Comparison of ENCODE assay signal across 23 cellular contexts in the genomic region with DNA sequence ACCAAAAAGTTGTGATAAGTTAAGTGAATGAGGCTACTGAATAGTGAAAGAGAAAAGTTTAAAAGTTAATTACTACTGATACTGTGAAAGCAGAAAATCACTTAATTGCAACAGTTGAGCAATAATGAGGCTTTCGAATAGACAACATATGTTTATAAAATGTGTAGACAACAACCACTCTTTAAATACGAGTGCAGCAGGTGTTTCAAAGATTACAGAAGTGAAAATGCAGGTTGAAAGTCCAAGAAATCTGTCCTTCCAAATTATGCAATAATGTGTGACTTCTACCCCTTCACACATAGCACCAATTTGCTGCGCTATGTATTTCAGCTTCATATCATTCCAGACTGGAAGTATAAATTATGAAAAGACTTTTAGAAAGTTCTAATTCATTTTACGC.
DNase-seq lines count a peak whose midpoint lies in the region; ATAC-seq and TF ChIP-seq lines count a peak whose summit lies in the region.
"Had no signal": no experiment of that assay in that cellular context is flagged by ENCODE, and none has a peak within 500 bp of the region (broad histone marks: within the 10 kb centered on the region; RNA-seq: fewer than 3 reads in every experiment).

No MANE protein-coding gene starts in this region.

- ATAC-seq in GM18868 (IDR thresholded peaks at IDR 0.05; ENCODE audit: unreplicated experiment) = peak; percentile 57
- peak; percentile 55 for ATAC-seq in GM21717 (IDR thresholded peaks at IDR 0.05; ENCODE audit: unreplicated experiment)
- peak; percentile 44 for ATAC-seq in HG03095 (IDR thresholded peaks at IDR 0.05; ENCODE audit: unreplicated experiment)
- peak in 3 of 4 donors; percentile 46 to 62 (median 55) for ATAC-seq in right lobe of liver

- POLR2A ChIA-PET in SK-N-SH (lab: Yijun Ruan, JAX) = no interaction called here

- intact Hi-C loops in right lobe of liver (cut with DNase I) = no loop called here

- no peak overlapping the region for H2AFZ ChIP-seq in SK-N-SH (ENCODE audit: low read depth)

- no peak for TF ChIP-seq POLR2A in right lobe of liver (IDR thresholded peaks at IDR 0.05)

- no peaks in the 10 kb centered on the region for H3K4me1 ChIP-seq in right lobe of liver
- H3K4me1 ChIP-seq in SK-N-SH (ENCODE audit: control insufficient read depth in 1 of 2, insufficient read depth in 2 of 2, low read depth in 1 of 2, low read length in 1 of 2) = no peaks in the 10 kb centered on the region
- H3K4me1 ChIP-seq: Peyer's patch, SJCRH30 had no signal

- H3K9ac ChIP-seq in SK-N-SH = no peak overlapping the region
- H3K9ac ChIP-seq: KMS-11 had no signal

- H4K20me1 ChIP-seq in SK-N-SH (ENCODE audit: insufficient read depth) = no peaks in the 10 kb centered on the region

- no peak for TF ChIP-seq RAD21 in SK-N-SH (IDR thresholded peaks at IDR 0.05; ENCODE audit: low read length)

- no peak overlapping the region for H3K4me2 ChIP-seq in SK-N-SH
- H3K4me2 ChIP-seq: KMS-11 had no signal

- CTCF ChIA-PET in SK-N-SH (lab: Yijun Ruan, JAX) = interaction anchor here (1.0 kb wide), 1 partner anchor 90 kb away, joined by 3 read pairs; no protein-coding TSS in a partner anchor

- no peaks in the 10 kb centered on the region for H3K79me2 ChIP-seq in SK-N-SH (ENCODE audit: insufficient read depth)

- no peaks in the 10 kb centered on the region for H3K9me3 ChIP-seq in right lobe of liver
- H3K9me3 ChIP-seq in SK-N-SH = no peaks in the 10 kb centered on the region
- H3K9me3 ChIP-seq: Peyer's patch, SJCRH30 had no signal

- no peaks in the 10 kb centered on the region for H3K36me3 ChIP-seq in right lobe of liver
- H3K36me3 ChIP-seq in SK-N-SH (replicated peaks in 1 of 2; ENCODE audit: control insufficient read depth in 1 of 2, insufficient read depth in 2 of 2, low read length in 1 of 2) = no peaks in the 10 kb centered on the region
- H3K36me3 ChIP-seq: Peyer's patch, SJCRH30 had no signal

- TF ChIP-seq CTCF in right lobe of liver (IDR thresholded peaks at IDR 0.05) (no peak), SK-N-SH (IDR thresholded peaks at IDR 0.05) (no peak)

- H3K27ac ChIP-seq in right lobe of liver = no peak overlapping the region
- H3K27ac ChIP-seq in SK-N-SH (ENCODE audit: low read depth in 2 of 2, low read length in 1 of 2) = no peak overlapping the region
- H3K27ac ChIP-seq: KMS-11, Peyer's patch, SJCRH30 had no signal

- H3K9me2 ChIP-seq in SK-N-SH = no peaks in the 10 kb centered on the region

- H3K4me3 ChIP-seq in right lobe of liver = no peak overlapping the region
- H3K4me3 ChIP-seq in SK-N-SH (ENCODE audit: low read depth in 2 of 2, low read length in 1 of 2) = no peak overlapping the region
- H3K4me3 ChIP-seq: Peyer's patch, SJCRH30 had no signal

- DNase-seq in right lobe of liver (no peak), NCI-H2081 treated with DMSO at 0.1 percent for 48 hours (lab: John Stamatoyannopoulos, UW) (no peak), SK-N-SH (no peak), COR-L47 (lab: John Stamatoyannopoulos, UW) (no peak)
- DNase-seq: CD4-positive, CD25-positive, alpha-beta regulatory T cell; DMS79; GOT3; HCEC 1CT; IMR-90; NCI-H1105; NCI-H146; NCI-H2029; NCI-H226; NCI-H510A treated with DMSO at 0.1 percent for 48 hours; NCI-H748 treated with DMSO at 0.1 percent for 48 hours; Peyer's patch; SJCRH30; T-helper 1 cell; T1000 had no signal

- WGBS in right lobe of liver (ENCODE audit: insufficient coverage, low coverage, low lambda C conversion rate, missing lambda C conversion rate) = 38% methylated on average over 4 of the region's 4 CpGs
- WGBS in SK-N-SH (ENCODE audit: low lambda C conversion rate) = 43% methylated on average over 4 of the region's 4 CpGs

- no peak for TF ChIP-seq EP300 in SK-N-SH (IDR thresholded peaks at IDR 0.05; ENCODE audit: borderline replicate concordance in 1 of 2, low read depth in 1 of 2, low read length in 1 of 2)

- H3F3A ChIP-seq in SK-N-SH (replicated peaks; ENCODE audit: insufficient read depth) = no peaks in the 10 kb centered on the region

- H3K27me3 ChIP-seq in right lobe of liver (no peaks in the 10 kb centered on the region), SK-N-SH (ENCODE audit: insufficient read depth) (no peaks in the 10 kb centered on the region)
- H3K27me3 ChIP-seq: Peyer's patch, SJCRH30 had no signal

TF ChIP-seq in SK-N-SH, 30 proteins besides CTCF, POLR2A, EP300 and RAD21:
- TF ChIP-seq RFX5 (IDR thresholded peaks at IDR 0.05; ENCODE audit: low read length) (no peak), CHD2 (IDR thresholded peaks at IDR 0.05; ENCODE audit: low read length, partially characterized antibody) (no peak), ELF1 (IDR thresholded peaks at IDR 0.05) (no peak), SMC3 (IDR thresholded peaks at IDR 0.05; ENCODE audit: low read depth, low read length) (no peak), GATA2 (CRISPR knock-in tag; IDR thresholded peaks at IDR 0.05) (no peak), FOXJ3 (CRISPR knock-in tag; IDR thresholded peaks at IDR 0.05) (no peak), TCF12 (IDR thresholded peaks at IDR 0.05) (no peak), MXI1 (IDR thresholded peaks at IDR 0.05; ENCODE audit: low read depth, low read length) (no peak), POLR2AphosphoS5 (IDR thresholded peaks at IDR 0.05; ENCODE audit: low read depth, low read length) (no peak), FOSL2 (IDR thresholded peaks at IDR 0.05; ENCODE audit: borderline replicate concordance, low read depth) (no peak), MEF2A (IDR thresholded peaks at IDR 0.05; ENCODE audit: borderline replicate concordance, low read depth) (no peak)
- TF ChIP-seq, protein P1, sequence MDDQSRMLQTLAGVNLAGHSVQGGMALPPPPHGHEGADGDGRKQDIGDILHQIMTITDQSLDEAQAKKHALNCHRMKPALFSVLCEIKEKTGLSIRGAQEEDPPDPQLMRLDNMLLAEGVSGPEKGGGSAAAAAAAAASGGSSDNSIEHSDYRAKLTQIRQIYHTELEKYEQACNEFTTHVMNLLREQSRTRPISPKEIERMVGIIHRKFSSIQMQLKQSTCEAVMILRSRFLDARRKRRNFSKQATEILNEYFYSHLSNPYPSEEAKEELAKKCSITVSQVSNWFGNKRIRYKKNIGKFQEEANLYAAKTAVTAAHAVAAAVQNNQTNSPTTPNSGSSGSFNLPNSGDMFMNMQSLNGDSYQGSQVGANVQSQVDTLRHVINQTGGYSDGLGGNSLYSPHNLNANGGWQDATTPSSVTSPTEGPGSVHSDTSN (IDR thresholded peaks at IDR 0.05) = no peak
- TF ChIP-seq, protein P2, sequence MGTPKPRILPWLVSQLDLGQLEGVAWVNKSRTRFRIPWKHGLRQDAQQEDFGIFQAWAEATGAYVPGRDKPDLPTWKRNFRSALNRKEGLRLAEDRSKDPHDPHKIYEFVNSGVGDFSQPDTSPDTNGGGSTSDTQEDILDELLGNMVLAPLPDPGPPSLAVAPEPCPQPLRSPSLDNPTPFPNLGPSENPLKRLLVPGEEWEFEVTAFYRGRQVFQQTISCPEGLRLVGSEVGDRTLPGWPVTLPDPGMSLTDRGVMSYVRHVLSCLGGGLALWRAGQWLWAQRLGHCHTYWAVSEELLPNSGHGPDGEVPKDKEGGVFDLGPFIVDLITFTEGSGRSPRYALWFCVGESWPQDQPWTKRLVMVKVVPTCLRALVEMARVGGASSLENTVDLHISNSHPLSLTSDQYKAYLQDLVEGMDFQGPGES (IDR thresholded peaks at IDR 0.05; ENCODE audit: low read depth, low read length) = no peak
TF ChIP-seq in SK-N-SH: peak in this region for 0.
